ENCODE assay signal across 8 cellular contexts in genomic region chr3:101849714-101850326, GRCh38. TPM values are rescaled to one million over a fixed set of nuclear protein-coding genes. Genes with fewer than 3 reads are reported as not detected.
DNase-seq lines count a peak whose midpoint lies in the region; ATAC-seq and TF ChIP-seq lines count a peak whose summit lies in the region.

No MANE protein-coding gene starts in this region.

- intact Hi-C loops in activated CD4-positive, alpha-beta T cell treated with anti-CD3 and anti-CD28 coated beads, Interleukin-2, amount 10 ng/mL, durations not matched to agents 24 days and 14 days (cut with micrococcal nuclease) = loop anchor here (1.0 to 5.0 kb wide), 13 partner anchors 23 to 312 kb away; partner anchors contain the start of genes CEP97, RPL24 and ZBTB11
- intact Hi-C loops in mucosa of descending colon (cut with DNase I, micrococcal nuclease) = loop anchor here in 1 of 2 donors (10.0 kb wide), 1 partner anchor 235 kb away; no protein-coding TSS in a partner anchor

- H3K9ac ChIP-seq in duodenal mucosa (ENCODE audit: low read depth in 1 of 2, low read length in 2 of 2) = peak overlapping the region; percentile 91 to 96

- peaks cover 59% of the 10 kb centered on the region for H3K36me3 Mint-ChIP-seq in activated CD4-positive, alpha-beta T cell treated with anti-CD3 and anti-CD28 coated beads, Interleukin-2, amount 10 ng/mL, durations not matched to agents 24 days and 14 days (ENCODE audit: low read depth)

- ATAC-seq in GM21528 (IDR thresholded peaks at IDR 0.05; ENCODE audit: low FRiP score, unreplicated experiment) (peak; percentile 38), mucosa of descending colon (peak; percentile 33)

- peak overlapping the region; percentile 94 for H3K27ac ChIP-seq in duodenal mucosa (ENCODE audit: low read depth, low read length)

- peaks cover 12% of the 10 kb centered on the region for H3K36me3 ChIP-seq in GM06990 (ENCODE audit: control insufficient read depth, insufficient read depth, low read length)
- H3K36me3 ChIP-seq in duodenal mucosa (ENCODE audit: control insufficient read depth in 1 of 2, insufficient read depth in 2 of 2, low read length in 2 of 2) = peaks cover 31% of the 10 kb centered on the region in 2 donors
- H3K36me3 ChIP-seq in mucosa of descending colon (ENCODE audit: low read depth) = peaks cover 2% of the 10 kb centered on the region

- H3K9me3 ChIP-seq in duodenal mucosa (ENCODE audit: control insufficient read depth in 1 of 2, low read length in 2 of 2) (no peaks in the 10 kb centered on the region), mucosa of descending colon (no peaks in the 10 kb centered on the region)

- peaks cover 30 to 49% of the 10 kb centered on the region in 2 donors for H3K4me1 ChIP-seq in duodenal mucosa (ENCODE audit: control insufficient read depth in 1 of 2, insufficient read depth in 2 of 2, low read length in 2 of 2)
- peaks cover 49% of the 10 kb centered on the region for H3K4me1 ChIP-seq in mucosa of descending colon (ENCODE audit: low read depth)

- peak overlapping the region; percentile 97 for H3K4me3 Mint-ChIP-seq in activated CD4-positive, alpha-beta T cell treated with anti-CD3 and anti-CD28 coated beads, Interleukin-2, amount 10 ng/mL, durations not matched to agents 24 days and 14 days

- H3K27me3 Mint-ChIP-seq in activated CD4-positive, alpha-beta T cell treated with anti-CD3 and anti-CD28 coated beads, Interleukin-2, amount 10 ng/mL, durations not matched to agents 24 days and 14 days = no peaks in the 10 kb centered on the region

- H3K27me3 ChIP-seq in GM06990 (replicated peaks; ENCODE audit: control insufficient read depth, insufficient read depth, low read length) (no peaks in the 10 kb centered on the region), duodenal mucosa (ENCODE audit: control insufficient read depth in 1 of 2, insufficient read depth in 2 of 2, low read length in 2 of 2) (no peaks in the 10 kb centered on the region)

- TF ChIP-seq CTCF in GM06990 (IDR thresholded peaks at IDR 0.05; ENCODE audit: insufficient read depth, low read length, poor library complexity, severe bottlenecking) (peak; percentile 4), mucosa of descending colon (IDR thresholded peaks at IDR 0.05) (no peak)

- H3K4me3 ChIP-seq in GM06990 (replicated peaks; ENCODE audit: low read depth, low read length) = peak overlapping the region; percentile 86
- peak overlapping the region; percentile 32 for H3K4me3 ChIP-seq in Jurkat, Clone E6-1 (ENCODE audit: low read length)
- H3K4me3 ChIP-seq in duodenal mucosa (ENCODE audit: low read depth in 1 of 2, low read length in 2 of 2) = peak overlapping the region; percentile 75 to 94
- H3K4me3 ChIP-seq in mucosa of descending colon = peak overlapping the region; percentile 90

- peaks cover 54% of the 10 kb centered on the region for H3K4me1 Mint-ChIP-seq in activated CD4-positive, alpha-beta T cell treated with anti-CD3 and anti-CD28 coated beads, Interleukin-2, amount 10 ng/mL, durations not matched to agents 24 days and 14 days

- no peak for DNase-seq in GM06990 (ENCODE audit: extremely low read depth, insufficient read length)
- DNase-seq in Jurkat, Clone E6-1 (ENCODE audit: low read depth, low spot score) = no peak
- DNase-seq in activated CD4-positive, alpha-beta T cell treated with anti-CD3 and anti-CD28 coated beads, Interleukin-2, amount 10 ng/mL, durations not matched to agents 24 days and 14 days = peak; percentile 88
- peak; percentile 54 to 81 (median 75) for DNase-seq in mucosa of descending colon
- DNase-seq in stimulated activated CD8-positive, alpha-beta memory T cell treated with anti-CD3 and anti-CD28 coated beads, Interleukin-7, amount 100 ng/mL, for 1 hour (ENCODE audit: low read depth in 2 of 2) = peak; percentile 25 to 35
- no peak for DNase-seq in T1000 (lab: John Stamatoyannopoulos, UW)

- H3K9me3 Mint-ChIP-seq in activated CD4-positive, alpha-beta T cell treated with anti-CD3 and anti-CD28 coated beads, Interleukin-2, amount 10 ng/mL, durations not matched to agents 24 days and 14 days = peaks cover 10% of the 10 kb centered on the region

- H3K27ac Mint-ChIP-seq in activated CD4-positive, alpha-beta T cell treated with anti-CD3 and anti-CD28 coated beads, Interleukin-2, amount 10 ng/mL, durations not matched to agents 24 days and 14 days = peak overlapping the region; percentile 100

RNA-seq across cellular contexts. Expression of gene NFKBIZ, which starts 0.5 kb away (rescaled TPM):
- polyA plus RNA-seq in Jurkat, Clone E6-1 (2012; ENCODE audit: insufficient read depth, insufficient read length) = 1.3 TPM
- total RNA-seq in activated CD4-positive, alpha-beta T cell treated with anti-CD3 and anti-CD28 coated beads, Interleukin-2, amount 10 ng/mL, durations not matched to agents 24 days and 14 days = 57.2 and 59.2 TPM in 2 replicates
- total RNA-seq in mucosa of descending colon = 10 to 100 TPM; 85.0 to 97.5 (median 91.5) TPM

Comparison
In these comparisons a context has a peak if more than half of its experiments do, and no peak if none do; other contexts are left out.
1. DNase-seq: peak in activated CD4-positive, alpha-beta T cell treated with anti-CD3 and anti-CD28 coated beads, Interleukin-2, amount 10 ng/mL, durations not matched to agents 24 days and 14 days (single experiment), mucosa of descending colon (3 of 3) and stimulated activated CD8-positive, alpha-beta memory T cell treated with anti-CD3 and anti-CD28 coated beads, Interleukin-7, amount 100 ng/mL, for 1 hour (2 of 2); none in GM06990 (single experiment), Jurkat, Clone E6-1 (single experiment) and T1000 (single experiment).
2. H3K4me3 ChIP-seq: peak in every context shown above with its lines; median percentile 90 in mucosa of descending colon; 86 in GM06990; 84 in duodenal mucosa; 32 in Jurkat, Clone E6-1.